11 cellular contexts compared by ENCODE assay signal in genomic region chr1:26163684-26164035, GRCh38.
DNase-seq lines count a peak whose midpoint lies in the region; ATAC-seq and TF ChIP-seq lines count a peak whose summit lies in the region.
"Had no signal": no experiment of that assay in that cellular context is flagged by ENCODE, and none has a peak within 500 bp of the region (broad histone marks: within the 10 kb centered on the region; RNA-seq: fewer than 3 reads in every experiment).

No MANE protein-coding gene starts in this region.

- H3K27ac ChIP-seq in tibial artery, result no peak overlapping the region

- CTCF ChIA-PET in activated naive CD4-positive, alpha-beta T cell treated with anti-CD3 and anti-CD28 coated beads, Interleukin-2, amount 10 ng/mL, durations not matched to agents 7 days and 5 days (lab: Charles Lee), result interaction anchor here (0.8 to 2.6 kb wide), 4 partner anchors 12 to 127 kb away, joined by 3 to 10 read pairs (median 4); no protein-coding TSS in a partner anchor

- no peaks in the 10 kb centered on the region for H3K36me3 Mint-ChIP-seq in activated naive CD4-positive, alpha-beta T cell treated with anti-CD3 and anti-CD28 coated beads, Interleukin-2, amount 10 ng/mL, durations not matched to agents 7 days and 5 days
- H3K36me3 Mint-ChIP-seq in memory B cell, result no peaks in the 10 kb centered on the region
- H3K36me3 Mint-ChIP-seq: IgD-negative memory B cell had no signal

- no peak for ATAC-seq in memory B cell (ENCODE audit: low read depth)
- ATAC-seq in HG02571 (IDR thresholded peaks at IDR 0.05; ENCODE audit: unreplicated experiment), result no peak

- no peak for DNase-seq in activated naive CD4-positive, alpha-beta T cell treated with anti-CD3 and anti-CD28 coated beads, Interleukin-2, amount 10 ng/mL, durations not matched to agents 7 days and 5 days
- no peak for DNase-seq in activated naive CD4-positive, alpha-beta T cell treated with anti-CD3 and anti-CD28 coated beads, Interleukin-2, amount 50 U/mL, for 16 hours
- no peak for DNase-seq in astrocyte of the cerebellum (ENCODE audit: low read depth)
- DNase-seq in memory B cell (ENCODE audit: low spot score in 2 of 2), result no peak
- no peak for DNase-seq in tibial artery
- DNase-seq in activated effector memory CD4-positive, alpha-beta T cell treated with anti-CD3 and anti-CD28 coated beads, Interleukin-2, amount 50 U/mL, for 16 hours, result no peak
- no peak for DNase-seq in superior temporal gyrus (ENCODE audit: extremely low spot score)

- no peaks in the 10 kb centered on the region for H3K36me3 ChIP-seq in tibial artery

- intact Hi-C loops in tibial artery (cut with DNase I; ENCODE audit: low total_unique reads), result loop anchor here (5.0 kb wide), 1 partner anchor 51 kb away; the partner anchor contains the start of gene PDIK1L

- H3K9me3 Mint-ChIP-seq in activated naive CD4-positive, alpha-beta T cell treated with anti-CD3 and anti-CD28 coated beads, Interleukin-2, amount 10 ng/mL, durations not matched to agents 7 days and 5 days, result no peaks in the 10 kb centered on the region
- no peaks in the 10 kb centered on the region for H3K9me3 Mint-ChIP-seq in memory B cell
- H3K9me3 Mint-ChIP-seq: IgD-negative memory B cell had no signal

- peaks cover 35% of the 10 kb centered on the region for H3K4me1 Mint-ChIP-seq in activated naive CD4-positive, alpha-beta T cell treated with anti-CD3 and anti-CD28 coated beads, Interleukin-2, amount 10 ng/mL, durations not matched to agents 7 days and 5 days
- H3K4me1 Mint-ChIP-seq in memory B cell, result peaks cover 9% of the 10 kb centered on the region

- in situ Hi-C loops in astrocyte of the cerebellum (cut with HindIII; ENCODE audit: low sequenced_read_pairs), result no loop called here

- no peak overlapping the region for H3K27ac Mint-ChIP-seq in activated naive CD4-positive, alpha-beta T cell treated with anti-CD3 and anti-CD28 coated beads, Interleukin-2, amount 10 ng/mL, durations not matched to agents 7 days and 5 days
- no peak overlapping the region for H3K27ac Mint-ChIP-seq in memory B cell
- H3K27ac Mint-ChIP-seq: activated CD4-positive, alpha-beta T cell treated with anti-CD3 and anti-CD28 coated beads for 36 hours; IgD-negative memory B cell had no signal

- peaks cover 0 to 28% (median 20%) of the 10 kb centered on the region in 4 donors for H3K4me1 ChIP-seq in tibial artery

- H3K4me3 ChIP-seq in astrocyte of the cerebellum (ENCODE audit: low read depth, low read length) (peak overlapping the region; percentile 28), tibial artery (peak overlapping the region; percentile 44 to 59)
- H3K4me3 ChIP-seq: body of pancreas had no signal

- no peaks in the 10 kb centered on the region for H3K9me3 ChIP-seq in tibial artery
- H3K9me3 ChIP-seq: body of pancreas had no signal

- peaks cover 0 to 14% of the 10 kb centered on the region in 2 donors for H3K27me3 ChIP-seq in tibial artery
- H3K27me3 ChIP-seq: body of pancreas had no signal

- TF ChIP-seq CTCF in astrocyte of the cerebellum (IDR thresholded peaks at IDR 0.05; ENCODE audit: low read depth, low read length, missing control alignments), result no peak
- TF ChIP-seq CTCF in tibial artery (IDR thresholded peaks at IDR 0.05), result no peak

- peak overlapping the region; percentile 36 for H3K4me3 Mint-ChIP-seq in activated naive CD4-positive, alpha-beta T cell treated with anti-CD3 and anti-CD28 coated beads, Interleukin-2, amount 10 ng/mL, durations not matched to agents 7 days and 5 days
- peak overlapping the region; percentile 52 for H3K4me3 Mint-ChIP-seq in memory B cell

- peaks cover 89% of the 10 kb centered on the region for H3K27me3 Mint-ChIP-seq in activated naive CD4-positive, alpha-beta T cell treated with anti-CD3 and anti-CD28 coated beads, Interleukin-2, amount 10 ng/mL, durations not matched to agents 7 days and 5 days
- H3K27me3 Mint-ChIP-seq in memory B cell, result peaks cover 14% of the 10 kb centered on the region
